Comparison of ENCODE assay signal across 10 cellular contexts in the genomic region with DNA sequence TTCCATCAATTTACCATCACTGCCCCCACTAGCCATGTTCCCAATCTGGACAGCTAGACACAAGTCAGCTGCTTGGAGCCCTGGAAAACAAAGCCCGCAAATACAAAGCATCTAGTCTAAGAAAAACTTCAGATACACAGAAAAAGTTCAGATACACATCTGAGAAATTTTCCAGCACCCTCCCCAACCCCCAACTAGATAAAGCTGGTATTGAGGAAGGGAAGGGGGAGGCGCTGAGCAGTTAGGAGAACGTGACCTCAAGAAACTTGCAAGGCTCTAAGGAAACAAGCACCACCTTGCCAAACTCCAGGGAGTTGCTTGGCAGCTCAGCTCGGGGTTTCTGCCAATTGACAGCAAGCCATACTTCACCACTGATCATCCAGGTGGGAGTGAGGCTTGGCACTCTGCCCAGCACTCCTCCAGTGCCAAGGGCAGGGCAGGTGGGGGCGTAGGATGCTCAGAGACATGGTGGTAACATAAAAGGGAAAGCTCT. TPM values are rescaled to one million over a fixed set of nuclear protein-coding genes. Genes with fewer than 3 reads are reported as not detected.
DNase-seq lines count a peak whose midpoint lies in the region; ATAC-seq, FAIRE-seq and TF ChIP-seq lines count a peak whose summit lies in the region.
"Had no signal": no experiment of that assay in that cellular context is flagged by ENCODE, and none has a peak within 500 bp of the region (broad histone marks: within the 10 kb centered on the region; RNA-seq: fewer than 3 reads in every experiment).

No MANE protein-coding gene starts in this region.

- H2AFZ ChIP-seq in H9 (ENCODE audit: low read length), result no peak overlapping the region

- no peak overlapping the region for H4K8ac ChIP-seq in H9 (replicated peaks; ENCODE audit: insufficient read length, low read depth, low read length)

- H3K4me2 ChIP-seq in H9 (ENCODE audit: insufficient read depth, insufficient read length, low read length), result no peak overlapping the region

- H3K27ac ChIP-seq in VCaP, result peak overlapping the region; percentile 56
- no peak overlapping the region for H3K27ac ChIP-seq in lower lobe of right lung
- no peak overlapping the region for H3K27ac ChIP-seq in H9 (ENCODE audit: insufficient read length, low read depth, low read length)

- no peak overlapping the region for H2BK20ac ChIP-seq in H9 (ENCODE audit: low read depth, low read length, poor library complexity, severe bottlenecking)

- H3K36me3 Mint-ChIP-seq in progenitor cell of endocrine pancreas (ENCODE audit: insufficient read depth) (no peaks in the 10 kb centered on the region), chondrocyte (ENCODE audit: low read depth) (no peaks in the 10 kb centered on the region), H9 (ENCODE audit: insufficient read depth in 1 of 3, low read depth in 3 of 3) (peaks cover 0 to 2% (median 0%) of the 10 kb centered on the region in 3 experiments; a peak in 1 of 7 replicates)

- no CpG with 5 or more reads among the region's 5 CpGs for WGBS in H9 (ENCODE audit: extremely low coverage, insufficient read length, low lambda C conversion rate)

- FAIRE-seq in RCC 7860 (lab: Jason Lieb, UNC), result no peak
- FAIRE-seq: endometrium had no signal

- H3K18ac ChIP-seq in H9 (ENCODE audit: insufficient read length, low read depth, low read length), result no peak overlapping the region

- no peaks in the 10 kb centered on the region for H3K27me3 ChIP-seq in BE2C
- H3K27me3 ChIP-seq in lower lobe of right lung (ENCODE audit: low read depth), result no peaks in the 10 kb centered on the region
- H3K27me3 ChIP-seq in H9 (ENCODE audit: insufficient read depth, low read length), result no peaks in the 10 kb centered on the region; the same call in 1 of the 2 replicates

- H3K4ac ChIP-seq in H9 (ENCODE audit: low read depth, low read length), result no peak overlapping the region

- no peaks in the 10 kb centered on the region for H3K79me2 ChIP-seq in H9 (ENCODE audit: insufficient read depth, low read length)

- H2BK12ac ChIP-seq in H9 (ENCODE audit: insufficient read length, low read depth, low read length), result no peak overlapping the region

- H2BK15ac ChIP-seq in H9 (ENCODE audit: low read depth, low read length), result no peak overlapping the region

- no peak overlapping the region for H4K5ac ChIP-seq in H9 (ENCODE audit: insufficient read length, low read depth, low read length)

- H3K9me3 Mint-ChIP-seq in progenitor cell of endocrine pancreas (ENCODE audit: low read depth) (no peaks in the 10 kb centered on the region), chondrocyte (ENCODE audit: low read depth) (no peaks in the 10 kb centered on the region), H9 (no peaks in the 10 kb centered on the region)
- H3K9me3 Mint-ChIP-seq: CD4-positive, alpha-beta T cell had no signal

- intact Hi-C loops in lower lobe of right lung (cut with DNase I), result no loop called here

- no peak overlapping the region for H4K91ac ChIP-seq in H9 (ENCODE audit: insufficient read length, low read depth, low read length)

- H2BK5ac ChIP-seq in H9 (ENCODE audit: insufficient read length, low read length), result no peak overlapping the region

- no peaks in the 10 kb centered on the region for H3K79me1 ChIP-seq in H9 (ENCODE audit: insufficient read depth, low read depth, low read length, poor library complexity, severe bottlenecking)

- no peaks in the 10 kb centered on the region for H3K23me2 ChIP-seq in H9 (ENCODE audit: insufficient read length, low read depth, low read length, poor library complexity, severe bottlenecking)

- H3K56ac ChIP-seq in H9 (ENCODE audit: insufficient read length, low read depth, low read length), result no peak overlapping the region

- ATAC-seq in lower lobe of right lung, result no peak

- H3K36me3 ChIP-seq in BE2C (no peaks in the 10 kb centered on the region), lower lobe of right lung (no peaks in the 10 kb centered on the region)

- H3K4me3 ChIP-seq in BE2C (ENCODE audit: low read depth, low read length), result no peak overlapping the region
- H3K4me3 ChIP-seq in lower lobe of right lung, result no peak overlapping the region

- H3K27ac Mint-ChIP-seq in progenitor cell of endocrine pancreas (no peak overlapping the region), chondrocyte (ENCODE audit: unreplicated experiment) (no peak overlapping the region), H9 (no peak overlapping the region)
- H3K27ac Mint-ChIP-seq: CD4-positive, alpha-beta T cell had no signal

- H3K4me1 Mint-ChIP-seq in progenitor cell of endocrine pancreas (ENCODE audit: low read depth) (peaks cover 3% of the 10 kb centered on the region), chondrocyte (ENCODE audit: low read depth) (peaks cover 27% of the 10 kb centered on the region), H9 (peaks cover 9 to 14% of the 10 kb centered on the region in 2 experiments)

- DNase-seq in BE2C, result peak; percentile 17
- DNase-seq in NCI-H1105 treated with DMSO at 0.1 percent for 48 hours (lab: John Stamatoyannopoulos, UW), result peak; percentile 96
- DNase-seq in lower lobe of right lung, result peak; percentile 45
- DNase-seq in RCC 7860 (ENCODE audit: low spot score), result no peak
- DNase-seq in progenitor cell of endocrine pancreas (ENCODE audit: low spot score, unreplicated experiment), result no peak
- DNase-seq in chondrocyte (ENCODE audit: low spot score), result no peak
- no peak for DNase-seq in H9
- DNase-seq: CD4-positive, alpha-beta T cell had no signal

- TF ChIP-seq CTCF in BE2C (IDR thresholded peaks at IDR 0.05; ENCODE audit: low read depth, low read length) (no peak), VCaP (conservative IDR thresholded peaks at IDR 0.05) (no peak), lower lobe of right lung (IDR thresholded peaks at IDR 0.05) (no peak), progenitor cell of endocrine pancreas (IDR thresholded peaks at IDR 0.05; ENCODE audit: unreplicated experiment) (no peak), chondrocyte (IDR thresholded peaks at IDR 0.05) (no peak), H9 (conservative IDR thresholded peaks at IDR 0.05) (no peak)

- no peaks in the 10 kb centered on the region for H4K20me1 ChIP-seq in H9 (ENCODE audit: control insufficient read depth, insufficient read depth, insufficient read length)

- H3K23ac ChIP-seq in H9 (ENCODE audit: insufficient read length, low read depth, low read length), result no peak overlapping the region

- peaks cover 43% of the 10 kb centered on the region for H3K27me3 Mint-ChIP-seq in progenitor cell of endocrine pancreas
- H3K27me3 Mint-ChIP-seq in chondrocyte (ENCODE audit: low read depth), result no peaks in the 10 kb centered on the region
- no peaks in the 10 kb centered on the region for H3K27me3 Mint-ChIP-seq in H9 (ENCODE audit: low read depth)
- H3K27me3 Mint-ChIP-seq: CD4-positive, alpha-beta T cell had no signal

- no peaks in the 10 kb centered on the region for H3K9me3 ChIP-seq in BE2C
- H3K9me3 ChIP-seq in lower lobe of right lung, result no peaks in the 10 kb centered on the region
- no peaks in the 10 kb centered on the region for H3K9me3 ChIP-seq in H9 (ENCODE audit: control insufficient read depth, low read depth, low read length)

- H3T11ph ChIP-seq in H9 (ENCODE audit: low read length), result no peak overlapping the region

- H3K4me3 Mint-ChIP-seq in progenitor cell of endocrine pancreas (ENCODE audit: low read depth), result no peak overlapping the region
- no peak overlapping the region for H3K4me3 Mint-ChIP-seq in chondrocyte (ENCODE audit: unreplicated experiment)
- no peak overlapping the region for H3K4me3 Mint-ChIP-seq in H9
- H3K4me3 Mint-ChIP-seq: CD4-positive, alpha-beta T cell had no signal

- H3K9ac ChIP-seq in H9 (ENCODE audit: extremely low read depth, insufficient read length, low read length), result no peak overlapping the region

- H2AK5ac ChIP-seq in H9 (ENCODE audit: insufficient read length, low read length), result no peak overlapping the region

- peaks cover 10% of the 10 kb centered on the region for H3K4me1 ChIP-seq in BE2C
- peaks cover 4% of the 10 kb centered on the region for H3K4me1 ChIP-seq in lower lobe of right lung
- no peaks in the 10 kb centered on the region; the same call in 1 of the 2 replicates for H3K4me1 ChIP-seq in H9 (ENCODE audit: insufficient read depth, low read length)

- H3K14ac ChIP-seq in H9 (ENCODE audit: insufficient read depth, low read length), result no peak overlapping the region

- no peak overlapping the region for H2BK120ac ChIP-seq in H9 (ENCODE audit: low read depth, low read length, poor library complexity, severe bottlenecking)

RNA-seq across cellular contexts. Expression of gene CNIH1, which starts 5.1 kb away (rescaled TPM):
- polyA plus RNA-seq in BE2C (2012; ENCODE audit: insufficient read depth, insufficient read length, low read depth), result 125 TPM
- total RNA-seq in lower lobe of right lung, result 101 TPM
- total RNA-seq in progenitor cell of endocrine pancreas, result 106 and 111 TPM in 2 replicates
- total RNA-seq in chondrocyte, result 131 to 141 TPM (median 140 TPM) in 3 replicates
- total RNA-seq in H9 (2021), result 99.3 and 108 TPM in 2 replicates

RNA-seq across cellular contexts. Expression of gene GMFB, which starts 42.5 kb away (rescaled TPM):
- 38.0 TPM for polyA plus RNA-seq in BE2C (2012; ENCODE audit: insufficient read depth, insufficient read length, low read depth)
- total RNA-seq in lower lobe of right lung (41.4 TPM), progenitor cell of endocrine pancreas (47.6 and 57.5 TPM in 2 replicates), chondrocyte (29.9 to 36.8 TPM (median 33.1 TPM) in 3 replicates), H9 (2021) (71.0 and 79.2 TPM in 2 replicates)

RNA-seq across cellular contexts. Expression of gene CDKN3, which starts 49.4 kb away (rescaled TPM):
- 7.7 TPM for polyA plus RNA-seq in BE2C (2012; ENCODE audit: insufficient read depth, insufficient read length, low read depth)
- total RNA-seq in lower lobe of right lung, result 1.9 TPM
- total RNA-seq in progenitor cell of endocrine pancreas, result 20.2 and 20.5 TPM in 2 replicates
- total RNA-seq in chondrocyte, result 5.3 to 10.4 TPM (median 8.9 TPM) in 3 replicates
- 45.9 and 50.0 TPM in 2 replicates for total RNA-seq in H9 (2021)

Comparison
In these comparisons a context has a peak if more than half of its experiments do, and no peak if none do; other contexts are left out.
1. DNase-seq: peak in BE2C (single experiment), NCI-H1105 treated with DMSO at 0.1 percent for 48 hours (single experiment) and lower lobe of right lung (single experiment); none in RCC 7860 (single experiment), progenitor cell of endocrine pancreas (single experiment), chondrocyte (single experiment) and H9 (single experiment).